In the genomic region with DNA sequence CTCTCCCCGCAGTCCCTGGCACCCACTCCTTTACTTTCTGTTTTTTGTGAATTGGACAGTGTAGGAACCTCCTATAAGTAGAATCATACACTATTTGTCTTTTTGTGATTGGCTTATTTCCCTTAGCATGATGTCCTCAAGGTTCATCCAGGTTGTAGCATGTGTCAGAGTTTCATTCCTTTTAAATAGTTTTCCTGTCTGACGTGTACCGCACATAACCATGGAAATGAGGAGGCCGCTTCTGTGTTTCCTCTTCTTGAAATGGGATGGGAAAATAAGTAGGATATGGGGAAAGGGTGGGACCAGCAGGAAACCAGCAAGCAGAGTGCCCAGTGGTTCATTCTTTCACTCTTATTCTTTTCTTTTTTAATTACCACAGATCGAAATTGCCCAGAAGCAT, we compare ENCODE assay signal across 8 cellular contexts.
"Had no signal": no experiment of that assay in that cellular context is flagged by ENCODE, and none has a peak within 500 bp of the region (broad histone marks: within the 10 kb centered on the region; RNA-seq: fewer than 3 reads in every experiment).

No MANE protein-coding gene starts in this region.

- H3K27ac ChIP-seq: neural progenitor cell had no signal

- H3K4me1 Mint-ChIP-seq: immature natural killer cell, neural progenitor cell had no signal

- H3K27ac Mint-ChIP-seq: immature natural killer cell, neural progenitor cell had no signal

- H2AFZ ChIP-seq: neural progenitor cell had no signal

- H3K27me3 ChIP-seq: neural progenitor cell had no signal

- H3K4me3 ChIP-seq: neural progenitor cell had no signal

- H3K9ac ChIP-seq: neural progenitor cell had no signal

- H3K4me3 Mint-ChIP-seq: activated T-cell treated with anti-CD3 and anti-CD28 coated beads, Interleukin-2, amount 50 U/mL, for 4 hours; immature natural killer cell; neural progenitor cell had no signal

- H3K36me3 ChIP-seq: neural progenitor cell had no signal

- ATAC-seq: activated T-cell treated with anti-CD3 and anti-CD28 coated beads, Interleukin-2, amount 50 U/mL, for 4 hours had no signal

- H3K9me3 Mint-ChIP-seq: activated T-cell treated with anti-CD3 and anti-CD28 coated beads, Interleukin-2, amount 50 U/mL, for 4 hours; immature natural killer cell; neural progenitor cell had no signal

- DNase-seq: activated CD4-positive, alpha-beta T cell treated with anti-CD3 and anti-CD28 coated beads, Interleukin-2, amount 50 U/mL, for 4 hours; activated CD4-positive, CD25-positive, alpha-beta regulatory T cell treated with anti-CD3 and anti-CD28 coated beads, Interleukin-2, amount 50 U/mL, for 72 hours; activated T-cell treated with anti-CD3 and anti-CD28 coated beads, Interleukin-2, amount 50 U/mL, for 4 hours; aorta; immature natural killer cell; small intestine; trophoblast cell had no signal

- H3K4me2 ChIP-seq: neural progenitor cell had no signal
